1 cellular context compared by ENCODE assay signal in genomic region chr14:55026793-55027560, GRCh38.
TF ChIP-seq lines count a peak whose summit lies in the region.

Gene SOCS4, plus strand, starts transcription at chr14:55027236. Its CDS starts 15,806 bp downstream, at chr14:55043042.
Gene WDHD1, minus strand, starts transcription at chr14:55027099. Its CDS starts 312 bp downstream, at chr14:55026787.

TF ChIP-seq in GM23338, 12 proteins besides CTCF, POLR2A, EP300 and RAD21 (continued from another document):
- TF ChIP-seq ZNF462 (CRISPR knock-in tag; IDR thresholded peaks at IDR 0.05) (no peak), NANOG (IDR thresholded peaks at IDR 0.05; ENCODE audit: borderline replicate concordance) (peak; percentile 9; the same call in 1 of the 2 replicates)
